Comparison of ENCODE assay signal across 8 cellular contexts in the genomic region with DNA sequence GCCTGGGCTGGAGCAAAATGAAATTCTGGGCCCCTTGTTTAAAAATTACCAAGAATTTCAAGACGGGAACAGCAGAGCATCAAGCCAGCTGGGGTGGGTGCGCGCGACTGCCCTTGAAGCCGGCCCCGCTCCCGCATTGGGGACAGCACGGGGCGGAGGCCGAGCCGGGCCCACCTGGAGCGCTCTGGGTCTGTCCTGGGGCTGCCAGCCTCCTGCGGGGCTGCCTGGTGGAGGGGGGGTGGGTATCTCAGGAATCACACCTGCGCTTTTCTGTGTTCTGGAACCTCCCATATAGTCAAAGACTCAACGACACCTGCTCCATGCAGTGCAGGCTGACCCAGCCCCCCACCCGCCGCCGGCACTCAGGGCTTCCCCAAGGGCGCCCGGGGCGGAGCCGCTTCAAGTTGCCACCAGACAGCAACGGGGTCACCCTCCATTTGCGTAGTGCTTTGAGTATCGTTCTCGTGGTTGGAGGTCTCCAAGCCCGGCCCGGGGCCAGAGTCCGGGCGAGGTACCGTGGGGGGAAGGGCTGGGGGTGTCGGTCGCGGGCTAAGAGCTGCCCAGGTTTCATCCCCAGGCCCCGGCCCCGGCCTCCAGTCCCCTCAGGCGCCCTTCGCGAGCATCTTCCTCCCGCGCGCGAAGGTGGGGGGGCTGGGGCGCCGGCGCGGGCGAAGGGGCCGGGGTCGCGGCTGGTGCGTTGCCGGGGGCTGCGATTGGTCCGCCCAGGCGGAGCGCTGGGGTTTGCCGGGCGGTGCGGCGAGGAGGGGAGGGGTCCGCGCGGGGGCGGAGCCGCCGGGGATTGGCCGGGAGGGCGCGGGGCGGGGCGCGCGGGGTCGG. TPM values are rescaled to one million over a fixed set of nuclear protein-coding genes. Genes with fewer than 3 reads are reported as not detected.
DNase-seq lines count a peak whose midpoint lies in the region; ATAC-seq, FAIRE-seq and TF ChIP-seq lines count a peak whose summit lies in the region.

No MANE protein-coding gene starts in this region.

- TF ChIP-seq CTCF in nephron progenitor cell (IDR thresholded peaks at IDR 0.05) (no peak), body of pancreas (IDR thresholded peaks at IDR 0.05) (no peak)

- intact Hi-C loops in body of pancreas (cut with DNase I): loop anchor here (2.0 to 5.0 kb wide), 2 partner anchors 73 to 204 kb away; no protein-coding TSS in a partner anchor

- H3K4me3 Mint-ChIP-seq in nephron progenitor cell: peak overlapping the region; percentile 62

- H3K36me3 Mint-ChIP-seq in nephron progenitor cell (ENCODE audit: low read depth): no peaks in the 10 kb centered on the region

- peak; percentile 5 for FAIRE-seq in GM12891 (lab: Jason Lieb, UNC)

- no peak overlapping the region for H3K27ac ChIP-seq in body of pancreas

- no peaks in the 10 kb centered on the region for H3K9me3 ChIP-seq in body of pancreas

- no peaks in the 10 kb centered on the region for H3K9me3 Mint-ChIP-seq in nephron progenitor cell

- H3K4me1 Mint-ChIP-seq in nephron progenitor cell: peaks cover 21% of the 10 kb centered on the region

- peaks cover 48% of the 10 kb centered on the region for H3K4me1 ChIP-seq in body of pancreas

- no peak overlapping the region for H3K27ac Mint-ChIP-seq in nephron progenitor cell

- DNase-seq in GM12891 (ENCODE audit: insufficient read length, low spot score): no peak
- peak; percentile 88 for DNase-seq in NCI-H2227 (lab: John Stamatoyannopoulos, UW; ENCODE audit: unreplicated experiment)
- DNase-seq in cerebellum (ENCODE audit: low spot score): peak; percentile 81
- peak; percentile 90 for DNase-seq in nephron progenitor cell
- DNase-seq in kidney glomerular epithelial cell (lab: John Stamatoyannopoulos, UW): no peak
- no peak for DNase-seq in body of pancreas

- no peak for TF ChIP-seq POLR2A in GM12891 (IDR thresholded peaks at IDR 0.05; ENCODE audit: low read depth, low read length)
- no peak for TF ChIP-seq POLR2A in body of pancreas (IDR thresholded peaks at IDR 0.05)

- H3K36me3 ChIP-seq in body of pancreas (replicated peaks in 1 of 2; ENCODE audit: insufficient read depth in 1 of 2, low read depth in 2 of 2): no peaks in the 10 kb centered on the region

- ATAC-seq in GM21529 (IDR thresholded peaks at IDR 0.05; ENCODE audit: unreplicated experiment) (no peak), HG02642 (IDR thresholded peaks at IDR 0.05; ENCODE audit: poor library complexity, unreplicated experiment) (no peak), body of pancreas (no peak)

- no peak overlapping the region for H3K4me3 ChIP-seq in body of pancreas

- H3K27me3 Mint-ChIP-seq in nephron progenitor cell (ENCODE audit: low read depth, poor library complexity): peaks cover 32% of the 10 kb centered on the region

- H3K27me3 ChIP-seq in body of pancreas: peaks cover 0 to 6% of the 10 kb centered on the region in 2 donors

- WGBS in body of pancreas, 2 donors: 7 to 53% methylated on average over 4 to 52 of the region's 75 CpGs

TF ChIP-seq in GM12891, 5 proteins besides CTCF, POLR2A, EP300 and RAD21:
- no peak for TF ChIP-seq POU2F2 (IDR thresholded peaks at IDR 0.05; ENCODE audit: low read depth, low read length)
- no peak for TF ChIP-seq TAF1 (IDR thresholded peaks at IDR 0.05; ENCODE audit: low read depth, low read length)
- no peak for TF ChIP-seq POLR2AphosphoS5 (IDR thresholded peaks at IDR 0.05; ENCODE audit: low read depth, low read length)
- TF ChIP-seq PAX5 (IDR thresholded peaks at IDR 0.05; ENCODE audit: insufficient read depth, low read length, severe bottlenecking): no peak
- TF ChIP-seq SPI1 (IDR thresholded peaks at IDR 0.05; ENCODE audit: low read depth, low read length): no peak
TF ChIP-seq in GM12891: peak in this region for 0.

RNA-seq across cellular contexts. Expression of a gene that starts 6.6 kb away (rescaled TPM):
- 5.6 TPM for polyA plus RNA-seq in GM12891 (2012; ENCODE audit: low read depth, missing spikeins)
- total RNA-seq in cerebellum: 34.8 TPM
- 10 to 100 TPM; 44.9 to 87.7 TPM for total RNA-seq in body of pancreas

RNA-seq across cellular contexts. Expression of a gene that starts 6.9 kb away (rescaled TPM):
- 195 TPM for polyA plus RNA-seq in GM12891 (2012; ENCODE audit: low read depth, missing spikeins)
- total RNA-seq in cerebellum: 23.7 TPM
- 10 to 100 TPM; 33.5 to 83.4 TPM for total RNA-seq in body of pancreas

RNA-seq across cellular contexts. Expression of a gene that starts 16.5 kb away (rescaled TPM):
- polyA plus RNA-seq in GM12891 (2012; ENCODE audit: low read depth, missing spikeins): 11.5 TPM
- total RNA-seq in cerebellum: 36.7 TPM
- 100 to 1,000 TPM; 152 to 282 TPM for total RNA-seq in body of pancreas

RNA-seq across cellular contexts. Expression of a gene that starts 21.5 kb away (rescaled TPM):
- 3.6 TPM for polyA plus RNA-seq in GM12891 (2012; ENCODE audit: low read depth, missing spikeins)
- total RNA-seq in cerebellum (4.0 TPM), body of pancreas (100 to 1,000 TPM; 134 to 368 TPM)

RNA-seq across cellular contexts. Expression of a gene that starts 30.5 kb away (rescaled TPM):
- 14.8 TPM for polyA plus RNA-seq in GM12891 (2012; ENCODE audit: low read depth, missing spikeins)
- total RNA-seq in cerebellum: 13.6 TPM
- 100 to 1,000 TPM in 1 of 2 donors, 10 to 100 TPM in 1; 72.1 to 351 TPM for total RNA-seq in body of pancreas

Comparison
In these comparisons a context has a peak if more than half of its experiments do, and no peak if none do; other contexts are left out.
1. DNase-seq: peak in NCI-H2227 (single experiment), cerebellum (single experiment) and nephron progenitor cell (single experiment); none in GM12891 (single experiment), kidney glomerular epithelial cell (single experiment) and body of pancreas (0 of 4).